ENCODE assay signal across 8 cellular contexts in the genomic region with DNA sequence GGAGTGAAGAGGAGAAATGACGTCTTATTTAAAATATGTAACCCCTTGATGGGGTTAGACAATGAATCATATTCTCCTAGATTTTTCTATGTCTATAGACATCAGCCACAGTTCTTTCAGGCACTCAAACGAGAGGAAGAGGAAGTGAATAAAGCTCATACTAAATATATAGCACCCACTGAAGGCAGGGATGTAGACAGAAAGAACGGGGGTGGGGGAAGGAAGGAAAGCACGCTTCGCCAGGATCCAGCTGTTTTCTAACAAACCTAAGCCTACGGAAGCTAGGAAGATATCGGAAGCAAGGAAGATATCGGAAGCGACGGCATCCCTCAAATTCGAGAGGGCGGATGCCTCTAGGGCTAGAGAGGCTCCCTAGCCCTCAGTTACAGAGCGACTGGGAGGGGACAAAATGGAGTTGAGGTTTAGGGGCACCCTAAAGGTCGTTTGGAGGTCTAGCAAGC. TPM values are rescaled to one million over a fixed set of nuclear protein-coding genes. Genes with fewer than 3 reads are reported as not detected.
DNase-seq lines count a peak whose midpoint lies in the region; TF ChIP-seq lines count a peak whose summit lies in the region.

No MANE protein-coding gene starts in this region.

- no peaks in the 10 kb centered on the region for H3K4me1 ChIP-seq in parathyroid adenoma

- no peaks in the 10 kb centered on the region for H3K9me3 Mint-ChIP-seq in HFFc6

- peaks cover 33% of the 10 kb centered on the region for H3K4me1 Mint-ChIP-seq in HFFc6 (ENCODE audit: low read depth)

- H3K36me3 Mint-ChIP-seq in HFFc6 (ENCODE audit: low read depth): peaks cover 24% of the 10 kb centered on the region

- peak overlapping the region; percentile 72 for H3K4me3 ChIP-seq in parathyroid adenoma (ENCODE audit: low read depth, low read length)

- peak overlapping the region; percentile 100 for H3K4me3 Mint-ChIP-seq in HFFc6

- no peaks in the 10 kb centered on the region for H3K36me3 ChIP-seq in parathyroid adenoma (ENCODE audit: control insufficient read depth, insufficient read depth, low read length)

- peak overlapping the region; percentile 85 for H3K4me2 ChIP-seq in parathyroid adenoma (ENCODE audit: low read length)

- H3K9me3 ChIP-seq in parathyroid adenoma (ENCODE audit: control insufficient read depth, low read length): no peaks in the 10 kb centered on the region

- TF ChIP-seq CTCF in HFFc6 (IDR thresholded peaks at IDR 0.05) (no peak), parathyroid adenoma (IDR thresholded peaks at IDR 0.05) (no peak)

- H3K27me3 ChIP-seq in parathyroid adenoma (ENCODE audit: control insufficient read depth, insufficient read depth, low read length): no peaks in the 10 kb centered on the region

- DNase-seq in NCI-H1092 treated with DMSO at 0.1 percent for 48 hours (lab: John Stamatoyannopoulos, UW) (peak; percentile 29), NCI-H1092 (lab: John Stamatoyannopoulos, UW) (no peak), HFFc6 (peak; percentile 45), NCI-H2171 (lab: John Stamatoyannopoulos, UW) (peak; percentile 0), germinal center (ENCODE audit: low spot score) (peak; percentile 23), 8988T (no peak)
- DNase-seq in activated T-cell treated with anti-CD3 and anti-CD28 coated beads, Interleukin-2, amount 50 U/mL, for 48 hours: peak; percentile 47 to 48

- peak overlapping the region; percentile 61 for H3K27ac ChIP-seq in parathyroid adenoma

- peaks cover 1% of the 10 kb centered on the region; the same call in 1 of the 2 replicates for H3K27me3 Mint-ChIP-seq in HFFc6 (ENCODE audit: insufficient read depth)

- H3K79me2 ChIP-seq in parathyroid adenoma: no peaks in the 10 kb centered on the region

- peak overlapping the region; percentile 99 for H3K27ac Mint-ChIP-seq in HFFc6

- peak overlapping the region; percentile 89 for H2AFZ ChIP-seq in parathyroid adenoma

- H3K9ac ChIP-seq in parathyroid adenoma: peak overlapping the region; percentile 89

RNA-seq across cellular contexts. Expression of gene ACSL4, which starts 0.7 kb away (rescaled TPM):
- 100 to 1,000 TPM in 2 of 6 experiments, 10 to 100 TPM in 4; 84.2 to 117 (median 92.3) TPM for total RNA-seq in HFFc6 (2021; fragmentation: NEBNext Ultra II Directional; extraction: Animal tissue kit (Norgen Biotek cat#: 25700))

Comparison
In these comparisons a context has a peak if more than half of its experiments do, and no peak if none do; other contexts are left out.
1. DNase-seq: peak in NCI-H1092 treated with DMSO at 0.1 percent for 48 hours (single experiment), HFFc6 (single experiment), NCI-H2171 (single experiment), activated T-cell treated with anti-CD3 and anti-CD28 coated beads, Interleukin-2, amount 50 U/mL, for 48 hours (2 of 2) and germinal center (single experiment); none in NCI-H1092 (single experiment) and 8988T (single experiment).